In genomic region chr4:75655562-75655961, GRCh38 we compare ENCODE assay signal across 1 cellular context.
A peak's percentile ranks its signal among the peaks of the same experiment; 100 is the strongest.
TF ChIP-seq lines count a peak whose summit lies in the region.

No MANE protein-coding gene starts in this region.

TF ChIP-seq in H1, 55 proteins besides CTCF, POLR2A, EP300 and RAD21 (continued from another document):
- TF ChIP-seq HDAC6 (IDR thresholded peaks at IDR 0.05; ENCODE audit: low read depth, low read length): no peak
- no peak for TF ChIP-seq SIX5 (IDR thresholded peaks at IDR 0.05; ENCODE audit: low read depth, low read length)
- no peak for TF ChIP-seq SAP30 (IDR thresholded peaks at IDR 0.05; ENCODE audit: insufficient read depth, insufficient replicate concordance, low read length)
- no peak for TF ChIP-seq TAF1 (IDR thresholded peaks at IDR 0.05; ENCODE audit: low read depth, low read length)
- 0 out of 2 replicates have a peak, but pooled peaks have one; percentile 19 for TF ChIP-seq POLR2AphosphoS5 (IDR thresholded peaks at IDR 0.05; ENCODE audit: low read depth, low read length)
